ENCODE assay signal across 9 cellular contexts in genomic region chr5:31193591-31194457, GRCh38. TPM values are rescaled to one million over a fixed set of nuclear protein-coding genes. Genes with fewer than 3 reads are reported as not detected.
DNase-seq lines count a peak whose midpoint lies in the region; ATAC-seq and TF ChIP-seq lines count a peak whose summit lies in the region.
"Had no signal": no experiment of that assay in that cellular context is flagged by ENCODE, and none has a peak within 500 bp of the region (broad histone marks: within the 10 kb centered on the region; RNA-seq: fewer than 3 reads in every experiment).

TSS of gene CDH6 (plus strand) at chr5:31193686. CDS start at chr5:31267474, 73,788 bp downstream.

- in situ Hi-C loops in GM13976 (cut with MboI; ENCODE audit: low sequenced_read_pairs, unreplicated experiment), result no loop called here

- H3K27me3 ChIP-seq in heart left ventricle (peaks cover 0 to 65% (median 21%) of the 10 kb centered on the region in 9 donors), parathyroid adenoma (ENCODE audit: control insufficient read depth, insufficient read depth, low read length) (no peaks in the 10 kb centered on the region)
- H3K27me3 ChIP-seq: BLaER1 treated with 17β-estradiol and CSF1 and Interleukin-3, amounts not matched to agents 10 nM and 100 nM had no signal

- no peak within 1 kb of the TSS for H3K9ac ChIP-seq in parathyroid adenoma
- H3K9ac ChIP-seq: BLaER1 treated with 17β-estradiol and CSF1 and Interleukin-3, amounts not matched to agents 10 nM and 100 nM had no signal

- TF ChIP-seq POLR2A in heart left ventricle (IDR thresholded peaks at IDR 0.05), result no peak

- no peaks in the 10 kb centered on the region for H3K79me2 ChIP-seq in parathyroid adenoma

- H3K4me3 ChIP-seq in heart left ventricle (peak within 1 kb of the TSS; percentile 35 to 62 (median 54)), parathyroid adenoma (ENCODE audit: low read depth, low read length) (peak within 1 kb of the TSS; percentile 50)
- H3K4me3 ChIP-seq: BLaER1 treated with 17β-estradiol and CSF1 and Interleukin-3, amounts not matched to agents 10 nM and 100 nM had no signal

- no peak for TF ChIP-seq CTCF in heart left ventricle (IDR thresholded peaks at IDR 0.05)
- no peak for TF ChIP-seq CTCF in parathyroid adenoma (IDR thresholded peaks at IDR 0.05)
- no peak for TF ChIP-seq CTCF in GM13976 (IDR thresholded peaks at IDR 0.05; ENCODE audit: borderline replicate concordance, control extremely low read depth, extremely low read depth, insufficient read depth, missing control alignments)

- 0 to 2% (median 1%) methylated on average over 46 to 67 of the region's 67 CpGs for WGBS in heart left ventricle, 4 donors

- intact Hi-C loops in heart left ventricle (cut with DNase I), result loop anchor here in 1 of 10 donors (5.0 kb wide), 1 partner anchor 33 kb away; no protein-coding TSS in a partner anchor

- peak within 1 kb of the TSS; percentile 25 for H2AFZ ChIP-seq in parathyroid adenoma

- peaks cover 0 to 16% (median 1%) of the 10 kb centered on the region in 12 donors for H3K4me1 ChIP-seq in heart left ventricle
- peaks cover 3% of the 10 kb centered on the region for H3K4me1 ChIP-seq in parathyroid adenoma
- H3K4me1 ChIP-seq: BLaER1 treated with 17β-estradiol and CSF1 and Interleukin-3, amounts not matched to agents 10 nM and 100 nM had no signal

- ATAC-seq in heart left ventricle (peak in 3 of 4 donors; percentile 32 to 79 (median 67)), HG03378 (IDR thresholded peaks at IDR 0.05; ENCODE audit: unreplicated experiment) (no peak), HG03432 (IDR thresholded peaks at IDR 0.05; ENCODE audit: unreplicated experiment) (no peak)

- H3K9me3 ChIP-seq in heart left ventricle, result no peaks in the 10 kb centered on the region
- H3K9me3 ChIP-seq in parathyroid adenoma (ENCODE audit: control insufficient read depth, low read length), result no peaks in the 10 kb centered on the region

- H3K4me2 ChIP-seq in parathyroid adenoma (ENCODE audit: low read length), result peak within 1 kb of the TSS; percentile 69
- H3K4me2 ChIP-seq: BLaER1 treated with 17β-estradiol and CSF1 and Interleukin-3, amounts not matched to agents 10 nM and 100 nM had no signal

- H3K36me3 ChIP-seq in heart left ventricle (no peaks in the 10 kb centered on the region), parathyroid adenoma (ENCODE audit: control insufficient read depth, insufficient read depth, low read length) (no peaks in the 10 kb centered on the region)
- H3K36me3 ChIP-seq: BLaER1 treated with 17β-estradiol and CSF1 and Interleukin-3, amounts not matched to agents 10 nM and 100 nM had no signal

- peak within 1 kb of the TSS in 11 of 12 donors; percentile 11 to 69 (median 51) for H3K27ac ChIP-seq in heart left ventricle
- no peak within 1 kb of the TSS for H3K27ac ChIP-seq in parathyroid adenoma
- H3K27ac ChIP-seq: BLaER1 treated with 17β-estradiol and CSF1 and Interleukin-3, amounts not matched to agents 10 nM and 100 nM had no signal

- peak; percentile 16 for DNase-seq in DMS79 treated with DMSO at 0.1 percent for 48 hours (lab: John Stamatoyannopoulos, UW)
- DNase-seq in DMS79 (lab: John Stamatoyannopoulos, UW), result no peak
- peak; percentile 59 for DNase-seq in T1000 (lab: John Stamatoyannopoulos, UW)
- peak in 4 of 5 donors; percentile 13 to 36 (median 26) for DNase-seq in heart left ventricle
- no peak for DNase-seq in GM13976 (ENCODE audit: low spot score)

RNA-seq across cellular contexts. Expression of gene CDH6, which starts in this region (rescaled TPM):
- total RNA-seq in heart left ventricle, result 1 to 10 TPM; 1.4 to 5.4 (median 3.4) TPM
- 1 to 10 TPM in 1 of 2 donors, under 1 TPM in 1; 0.83 to 1.1 TPM for polyA plus RNA-seq in heart left ventricle

Comparison
In these comparisons a context has a peak if more than half of its experiments do, and no peak if none do; other contexts are left out.
1. DNase-seq: peak in DMS79 treated with DMSO at 0.1 percent for 48 hours (single experiment), T1000 (single experiment) and heart left ventricle (4 of 5); none in DMS79 (single experiment) and GM13976 (single experiment).
2. ATAC-seq: peak in heart left ventricle (3 of 4); none in HG03378 (single experiment) and HG03432 (single experiment).